ENCODE assay signal across 1 cellular context in genomic region chr18:44458777-44459176, GRCh38.
TF ChIP-seq lines count a peak whose summit lies in the region.

No MANE protein-coding gene starts in this region.

TF ChIP-seq in SK-N-SH, 30 proteins besides CTCF, POLR2A, EP300 and RAD21:
- TF ChIP-seq IRF3 (IDR thresholded peaks at IDR 0.05; ENCODE audit: low read depth, low read length) (no peak), TCF12 (IDR thresholded peaks at IDR 0.05) (peak; percentile 67; the same call in 1 of the 2 replicates), JUND (IDR thresholded peaks at IDR 0.05) (peak; percentile 78), USF1 (IDR thresholded peaks at IDR 0.05; ENCODE audit: borderline replicate concordance, low read depth) (no peak), MAX (IDR thresholded peaks at IDR 0.05; ENCODE audit: low read depth) (peak; percentile 65), PBX3 (IDR thresholded peaks at IDR 0.05) (peak; percentile 38; the same call in 1 of the 2 replicates), FOSL2 (IDR thresholded peaks at IDR 0.05; ENCODE audit: borderline replicate concordance, low read depth) (peak; percentile 83)
TF ChIP-seq in SK-N-SH: peak in this region for 5.
